40 cellular contexts compared by ENCODE assay signal in the genomic region with DNA sequence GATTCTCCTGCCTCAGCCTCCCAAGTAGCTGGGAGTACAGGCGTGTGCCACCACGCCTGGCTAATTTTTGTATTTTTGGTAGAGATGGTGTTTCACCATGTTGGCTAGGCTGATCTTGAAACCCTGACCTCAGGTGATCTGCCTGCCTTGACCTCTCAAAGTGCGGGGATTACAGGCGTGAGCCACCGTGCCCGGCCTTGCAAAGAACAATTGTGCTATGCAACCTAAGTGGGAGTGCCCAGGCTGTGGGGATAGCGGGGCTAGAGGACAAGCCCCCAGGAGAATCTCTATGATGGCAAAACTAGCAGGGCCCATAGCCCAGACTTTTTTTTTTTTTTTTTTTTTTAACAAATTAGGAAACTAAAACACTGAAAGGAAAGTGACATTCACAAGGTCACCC. TPM values are rescaled to one million over a fixed set of nuclear protein-coding genes. Genes with fewer than 3 reads are reported as not detected.
"Had no signal": no experiment of that assay in that cellular context is flagged by ENCODE, and none has a peak within 500 bp of the region (broad histone marks: within the 10 kb centered on the region; RNA-seq: fewer than 3 reads in every experiment).

No MANE protein-coding gene starts in this region.

- FAIRE-seq: astrocyte, bronchial epithelial cell had no signal

- H3K27ac ChIP-seq: adrenal gland, ascending aorta, body of pancreas, brain microvascular endothelial cell, breast epithelium, cardiac muscle cell had no signal

- H3K4me3 ChIP-seq: adrenal gland, ascending aorta, body of pancreas, breast epithelium, cardiac muscle cell had no signal

- H3K9me3 Mint-ChIP-seq: activated naive CD4-positive, alpha-beta T cell treated with anti-CD3 and anti-CD28 coated beads for 36 hours; activated naive CD4-positive, alpha-beta T cell treated with anti-CD3 and anti-CD28 coated beads, Interleukin-2, amount 10 ng/mL, durations not matched to agents 7 days and 5 days; activated naive CD4-positive, alpha-beta T cell treated with anti-CD3 and anti-CD28 coated beads, Interleukin-2, amount 50 U/mL, for 24 hours; activated naive CD4-positive, alpha-beta T cell treated with anti-CD3 and anti-CD28 coated beads, Interleukin-2, amount 50 U/mL, for 72 hours; activated naive CD8-positive, alpha-beta T cell treated with anti-CD3 and anti-CD28 coated beads for 36 hours; activated naive CD8-positive, alpha-beta T cell treated with anti-CD3 and anti-CD28 coated beads, Interleukin-2, amount 10 ng/mL, durations not matched to agents 7 days and 5 days; activated naive CD8-positive, alpha-beta T cell treated with anti-CD3 and anti-CD28 coated beads, Interleukin-2, amount 50 U/mL, for 24 hours; activated T-cell treated with anti-CD3 and anti-CD28 coated beads, Interleukin-2, amount 50 U/mL, for 24 hours; activated T-cell treated with anti-CD3 and anti-CD28 coated beads, Interleukin-2, amount 50 U/mL, for 4 hours; activated T-cell treated with anti-CD3 and anti-CD28 coated beads, Interleukin-2, amount 50 U/mL, for 72 hours; activated T-helper 1 cell treated with anti-CD3 and anti-CD28 coated beads, Interleukin-12 subunit alpha, Interleukin-12 subunit beta, Interleukin-2, Interleukin-4 antibody, amounts not matched to agents 30 ng/mL and 10 ng/mL and 1 ng/mL, durations not matched to agents 14 hours and 24 hours and 36 hours; activated T-helper 17 cell treated with anti-CD3 and anti-CD28 coated beads, Interleukin-2, amount 50 U/mL, for 72 hours; activated T-helper 2 cell treated with anti-CD3 and anti-CD28 coated beads, Interferon-gamma antibody, Interleukin-2, Interleukin-4, amounts not matched to agents 10 μg/mL and 5 μg/mL and 100 μg/mL, durations not matched to agents 14 hours and 24 hours and 36 hours; brain; central memory CD8-positive, alpha-beta T cell had no signal

- DNase-seq: activated effector memory CD4-positive, alpha-beta T cell treated with anti-CD3 and anti-CD28 coated beads, Interleukin-2, amount 50 U/mL, for 16 hours; activated effector memory CD4-positive, alpha-beta T cell treated with Interleukin-2 at 50 U/mL for 16 hours; activated gamma-delta T cell; activated gamma-delta T cell treated with Interleukin-2 at 50 U/mL for 16 hours; activated naive CD4-positive, alpha-beta T cell; activated naive CD4-positive, alpha-beta T cell treated with anti-CD3 and anti-CD28 coated beads for 36 hours; activated naive CD4-positive, alpha-beta T cell treated with anti-CD3 and anti-CD28 coated beads, Interleukin-2, amount 10 ng/mL, durations not matched to agents 7 days and 5 days; activated naive CD4-positive, alpha-beta T cell treated with anti-CD3 and anti-CD28 coated beads, Interleukin-2, amount 50 U/mL, for 16 hours; activated naive CD4-positive, alpha-beta T cell treated with Interleukin-2 at 50 U/mL for 16 hours; activated naive CD8-positive, alpha-beta T cell treated with anti-CD3 and anti-CD28 coated beads for 36 hours; activated naive CD8-positive, alpha-beta T cell treated with anti-CD3 and anti-CD28 coated beads, Interleukin-2, amount 10 ng/mL, durations not matched to agents 7 days and 5 days; activated naive CD8-positive, alpha-beta T cell treated with anti-CD3 and anti-CD28 coated beads, Interleukin-2, amount 50 U/mL, for 24 hours; activated T-cell treated with anti-CD3 and anti-CD28 coated beads, Interleukin-2, amount 50 U/mL, for 1 hour; activated T-cell treated with anti-CD3 and anti-CD28 coated beads, Interleukin-2, amount 50 U/mL, for 24 hours; activated T-cell treated with anti-CD3 and anti-CD28 coated beads, Interleukin-2, amount 50 U/mL, for 4 hours; activated T-cell treated with anti-CD3 and anti-CD28 coated beads, Interleukin-2, amount 50 U/mL, for 48 hours; activated T-cell treated with anti-CD3 and anti-CD28 coated beads, Interleukin-2, amount 50 U/mL, for 72 hours; adrenal gland; amniotic stem cell; amygdala; anterior cingulate cortex; aorta; body of pancreas; brain microvascular endothelial cell; caudate nucleus; central memory CD4-positive, alpha-beta T cell; cerebellar nuclear complex had no signal

- H3K4me3 Mint-ChIP-seq: activated naive CD4-positive, alpha-beta T cell treated with anti-CD3 and anti-CD28 coated beads for 36 hours; activated naive CD4-positive, alpha-beta T cell treated with anti-CD3 and anti-CD28 coated beads, Interleukin-2, amount 10 ng/mL, durations not matched to agents 7 days and 5 days; activated naive CD4-positive, alpha-beta T cell treated with anti-CD3 and anti-CD28 coated beads, Interleukin-2, amount 50 U/mL, for 24 hours; activated naive CD8-positive, alpha-beta T cell; activated naive CD8-positive, alpha-beta T cell treated with anti-CD3 and anti-CD28 coated beads for 36 hours; activated naive CD8-positive, alpha-beta T cell treated with anti-CD3 and anti-CD28 coated beads, Interleukin-2, amount 10 ng/mL, durations not matched to agents 7 days and 5 days; activated naive CD8-positive, alpha-beta T cell treated with anti-CD3 and anti-CD28 coated beads, Interleukin-2, amount 50 U/mL, for 24 hours; activated T-cell treated with anti-CD3 and anti-CD28 coated beads, Interleukin-2, amount 50 U/mL, for 24 hours; activated T-cell treated with anti-CD3 and anti-CD28 coated beads, Interleukin-2, amount 50 U/mL, for 4 hours; activated T-cell treated with anti-CD3 and anti-CD28 coated beads, Interleukin-2, amount 50 U/mL, for 72 hours; activated T-helper 1 cell treated with anti-CD3 and anti-CD28 coated beads, Interleukin-12 subunit alpha, Interleukin-12 subunit beta, Interleukin-2, Interleukin-4 antibody, amounts not matched to agents 30 ng/mL and 10 ng/mL and 1 ng/mL, durations not matched to agents 14 hours and 24 hours and 36 hours; activated T-helper 17 cell treated with anti-CD3 and anti-CD28 coated beads, Interleukin-2, amount 50 U/mL, for 72 hours; brain; central memory CD8-positive, alpha-beta T cell had no signal

- H3K36me3 Mint-ChIP-seq: activated naive CD4-positive, alpha-beta T cell treated with anti-CD3 and anti-CD28 coated beads, Interleukin-2, amount 10 ng/mL, durations not matched to agents 7 days and 5 days; activated naive CD4-positive, alpha-beta T cell treated with anti-CD3 and anti-CD28 coated beads, Interleukin-2, amount 50 U/mL, for 24 hours; activated naive CD4-positive, alpha-beta T cell treated with anti-CD3 and anti-CD28 coated beads, Interleukin-2, amount 50 U/mL, for 72 hours; activated naive CD8-positive, alpha-beta T cell; activated naive CD8-positive, alpha-beta T cell treated with anti-CD3 and anti-CD28 coated beads for 36 hours; activated naive CD8-positive, alpha-beta T cell treated with anti-CD3 and anti-CD28 coated beads, Interleukin-2, amount 10 ng/mL, durations not matched to agents 7 days and 5 days; brain had no signal

- H3K9me3 ChIP-seq: adrenal gland, ascending aorta, body of pancreas, breast epithelium had no signal

- H3K27me3 Mint-ChIP-seq: activated naive CD4-positive, alpha-beta T cell treated with anti-CD3 and anti-CD28 coated beads, Interleukin-2, amount 50 U/mL, for 24 hours; activated naive CD8-positive, alpha-beta T cell; activated naive CD8-positive, alpha-beta T cell treated with anti-CD3 and anti-CD28 coated beads for 36 hours; activated T-cell treated with anti-CD3 and anti-CD28 coated beads, Interleukin-2, amount 50 U/mL, for 24 hours; brain had no signal

- H3K27ac Mint-ChIP-seq: activated naive CD4-positive, alpha-beta T cell treated with anti-CD3 and anti-CD28 coated beads for 36 hours; activated naive CD4-positive, alpha-beta T cell treated with anti-CD3 and anti-CD28 coated beads, Interleukin-2, amount 10 ng/mL, durations not matched to agents 7 days and 5 days; activated naive CD4-positive, alpha-beta T cell treated with anti-CD3 and anti-CD28 coated beads, Interleukin-2, amount 50 U/mL, for 24 hours; activated naive CD4-positive, alpha-beta T cell treated with anti-CD3 and anti-CD28 coated beads, Interleukin-2, amount 50 U/mL, for 72 hours; activated naive CD8-positive, alpha-beta T cell; activated naive CD8-positive, alpha-beta T cell treated with anti-CD3 and anti-CD28 coated beads for 36 hours; activated naive CD8-positive, alpha-beta T cell treated with anti-CD3 and anti-CD28 coated beads, Interleukin-2, amount 10 ng/mL, durations not matched to agents 7 days and 5 days; activated naive CD8-positive, alpha-beta T cell treated with anti-CD3 and anti-CD28 coated beads, Interleukin-2, amount 50 U/mL, for 24 hours; activated T-cell treated with anti-CD3 and anti-CD28 coated beads, Interleukin-2, amount 50 U/mL, for 24 hours; activated T-cell treated with anti-CD3 and anti-CD28 coated beads, Interleukin-2, amount 50 U/mL, for 72 hours; activated T-helper 1 cell treated with anti-CD3 and anti-CD28 coated beads, Interleukin-12 subunit alpha, Interleukin-12 subunit beta, Interleukin-2, Interleukin-4 antibody, amounts not matched to agents 30 ng/mL and 10 ng/mL and 1 ng/mL, durations not matched to agents 14 hours and 24 hours and 36 hours; activated T-helper 17 cell treated with anti-CD3 and anti-CD28 coated beads, Interleukin-2, amount 50 U/mL, for 72 hours; activated T-helper 2 cell treated with anti-CD3 and anti-CD28 coated beads, Interferon-gamma antibody, Interleukin-2, Interleukin-4, amounts not matched to agents 10 μg/mL and 5 μg/mL and 100 μg/mL, durations not matched to agents 14 hours and 24 hours and 36 hours; brain had no signal

- H3K27me3 ChIP-seq: adrenal gland, ascending aorta, body of pancreas, brain microvascular endothelial cell, cardiac muscle cell had no signal

- ATAC-seq: activated naive CD4-positive, alpha-beta T cell treated with anti-CD3 and anti-CD28 coated beads, Interleukin-2, amount 50 U/mL, for 72 hours; activated naive CD8-positive, alpha-beta T cell treated with anti-CD3 and anti-CD28 coated beads, Interleukin-2, amount 50 U/mL, for 24 hours; activated T-cell treated with anti-CD3 and anti-CD28 coated beads, Interleukin-2, amount 50 U/mL, for 4 hours; activated T-cell treated with anti-CD3 and anti-CD28 coated beads, Interleukin-2, amount 50 U/mL, for 72 hours; activated T-helper 17 cell treated with anti-CD3 and anti-CD28 coated beads, Interleukin-2, amount 50 U/mL, for 72 hours; body of pancreas had no signal

- H3K4me1 ChIP-seq: adrenal gland, ascending aorta, body of pancreas had no signal

- H3K36me3 ChIP-seq: adrenal gland, ascending aorta, brain microvascular endothelial cell, breast epithelium, cardiac muscle cell had no signal

RNA-seq across cellular contexts. Expression of a gene that starts 2.0 kb away (rescaled TPM):
- total RNA-seq: activated T-helper 2 cell treated with anti-CD3 and anti-CD28 coated beads, Interferon-gamma antibody, Interleukin-2, Interleukin-4, amounts not matched to agents 10 μg/mL and 5 μg/mL and 100 μg/mL, durations not matched to agents 14 hours and 24 hours and 36 hours; aorta; ascending aorta had no signal
- polyA plus RNA-seq: cardiac muscle cell had no signal
